Comparison of ENCODE assay signal across 19 cellular contexts in genomic region chr4:39020130-39020529, GRCh38. TPM values are rescaled to one million over a fixed set of nuclear protein-coding genes. Genes with fewer than 3 reads are reported as not detected.
"Had no signal": no experiment of that assay in that cellular context is flagged by ENCODE, and none has a peak within 500 bp of the region (broad histone marks: within the 10 kb centered on the region; RNA-seq: fewer than 3 reads in every experiment).

No MANE protein-coding gene starts in this region.

- FAIRE-seq: keratinocyte had no signal

- DNase-seq: cortex of kidney; effector memory CD8-positive, alpha-beta T cell; esophagus squamous epithelium; foreskin keratinocyte; immature natural killer cell; left ventricle myocardium inferior; lower lobe of right lung; occipital lobe; psoas muscle; retina; right lobe of liver; stimulated activated CD4-positive, alpha-beta T cell treated with anti-CD3 and anti-CD28 coated beads, Interleukin-1b, Interleukin-23, amount 100 ng/mL, for 48 hours; stimulated activated CD4-positive, alpha-beta T cell treated with anti-CD3 and anti-CD28 coated beads, Interleukin-4, amount 100 ng/mL, for 4 hours; stimulated activated naive B cell treated with anti-CD40 and anti-IgM and Interleukin-4, amounts not matched to agents 10 μg/mL and 1 μg/mL and 100 μg/mL, for 72 hours; stimulated activated naive CD8-positive, alpha-beta T cell treated with anti-CD3 and anti-CD28 coated beads, Interleukin-15, amount 100 ng/mL, for 72 hours; testis; transverse colon had no signal

RNA-seq across cellular contexts. Expression of gene TMEM156, which starts 12.1 kb away (rescaled TPM):
- total RNA-seq: left ventricle myocardium inferior, mesothelial cell of epicardium, testis had no signal
